ENCODE assay signal across 9 cellular contexts in genomic region chr6:11712760-11713159, GRCh38.
DNase-seq lines count a peak whose midpoint lies in the region; ATAC-seq and TF ChIP-seq lines count a peak whose summit lies in the region.
"Had no signal": no experiment of that assay in that cellular context is flagged by ENCODE, and none has a peak within 500 bp of the region (broad histone marks: within the 10 kb centered on the region; RNA-seq: fewer than 3 reads in every experiment).

No MANE protein-coding gene starts in this region.

- H3K4me1 Mint-ChIP-seq in activated CD8-positive, alpha-beta memory T cell treated with anti-CD3 and anti-CD28 coated beads, Interleukin-2, amount 10 ng/mL, durations not matched to agents 7 days and 5 days, result peaks cover 44% of the 10 kb centered on the region
- peaks cover 75% of the 10 kb centered on the region for H3K4me1 Mint-ChIP-seq in activated CD4-positive, alpha-beta memory T cell treated with anti-CD3 and anti-CD28 coated beads for 36 hours (ENCODE audit: low read depth)

- DNase-seq in activated CD8-positive, alpha-beta memory T cell treated with anti-CD3 and anti-CD28 coated beads, Interleukin-2, amount 50 U/mL, for 48 hours, result peak; percentile 68
- no peak for DNase-seq in activated CD8-positive, alpha-beta memory T cell treated with anti-CD3 and anti-CD28 coated beads, Interleukin-2, amount 10 ng/mL, durations not matched to agents 7 days and 5 days
- DNase-seq in activated CD4-positive, alpha-beta memory T cell treated with anti-CD3 and anti-CD28 coated beads for 36 hours, result peak; percentile 75
- DNase-seq in Right ventricle myocardium superior (no peak), thoracic aorta (ENCODE audit: low spot score) (no peak), medulla oblongata (ENCODE audit: extremely low spot score) (no peak)

- no peak for TF ChIP-seq CTCF in thoracic aorta (IDR thresholded peaks at IDR 0.05)

- no peaks in the 10 kb centered on the region for H3K36me3 ChIP-seq in thoracic aorta

- H3K27me3 ChIP-seq in thoracic aorta (replicated peaks; ENCODE audit: insufficient read depth), result no peaks in the 10 kb centered on the region

- no peak overlapping the region for H3K4me3 ChIP-seq in thoracic aorta

- no peaks in the 10 kb centered on the region for H3K27me3 Mint-ChIP-seq in activated CD8-positive, alpha-beta memory T cell treated with anti-CD3 and anti-CD28 coated beads, Interleukin-2, amount 10 ng/mL, durations not matched to agents 7 days and 5 days
- no peaks in the 10 kb centered on the region for H3K27me3 Mint-ChIP-seq in activated CD4-positive, alpha-beta memory T cell treated with anti-CD3 and anti-CD28 coated beads for 36 hours

- no peak overlapping the region for H3K27ac ChIP-seq in thoracic aorta

- intact Hi-C loops in activated CD4-positive, alpha-beta memory T cell treated with anti-CD3 and anti-CD28 coated beads for 36 hours (cut with micrococcal nuclease), result loop anchor here (1.0 to 10.0 kb wide), 12 partner anchors 20 to 520 kb away; partner anchors contain the start of gene NEDD9
- intact Hi-C loops in Right ventricle myocardium superior (cut with DNase I), result no loop called here

- H3K4me3 Mint-ChIP-seq in activated CD8-positive, alpha-beta memory T cell treated with anti-CD3 and anti-CD28 coated beads, Interleukin-2, amount 10 ng/mL, durations not matched to agents 7 days and 5 days, result no peak overlapping the region
- peak overlapping the region; percentile 20 for H3K4me3 Mint-ChIP-seq in activated CD4-positive, alpha-beta memory T cell treated with anti-CD3 and anti-CD28 coated beads for 36 hours
- H3K4me3 Mint-ChIP-seq: brain had no signal

- peaks cover 9 to 27% of the 10 kb centered on the region in 2 donors for H3K4me1 ChIP-seq in thoracic aorta (ENCODE audit: control insufficient read depth in 1 of 2, low read depth in 2 of 2)

- CTCF ChIA-PET in activated CD8-positive, alpha-beta memory T cell treated with anti-CD3 and anti-CD28 coated beads, Interleukin-2, amount 10 ng/mL, durations not matched to agents 7 days and 5 days (lab: Charles Lee), result interaction anchor here (1.6 kb wide), 1 partner anchor 17 kb away, joined by 5 read pairs; no protein-coding TSS in a partner anchor
- CTCF ChIA-PET in activated CD4-positive, alpha-beta memory T cell treated with anti-CD3 and anti-CD28 coated beads for 36 hours (lab: Charles Lee), result interaction anchor here (0.9 to 2.6 kb wide), 6 partner anchors 10 to 577 kb away, joined by 3 to 16 read pairs (median 5); partner anchors contain the start of gene EDN1

- ATAC-seq in activated CD8-positive, alpha-beta memory T cell treated with anti-CD3 and anti-CD28 coated beads, Interleukin-2, amount 10 ng/mL, durations not matched to agents 7 days and 5 days, result no peak
- peak; percentile 90 for ATAC-seq in Right ventricle myocardium superior (ENCODE audit: poor library complexity)
- ATAC-seq in thoracic aorta (ENCODE audit: insufficient number of reproducible peaks, low FRiP score, low read depth), result peak; percentile 42
- no peak for ATAC-seq in GM21515 (IDR thresholded peaks at IDR 0.05; ENCODE audit: unreplicated experiment)
- ATAC-seq in HG03460 (IDR thresholded peaks at IDR 0.05; ENCODE audit: unreplicated experiment), result no peak

- peaks cover 2% of the 10 kb centered on the region for H3K36me3 Mint-ChIP-seq in activated CD8-positive, alpha-beta memory T cell treated with anti-CD3 and anti-CD28 coated beads, Interleukin-2, amount 10 ng/mL, durations not matched to agents 7 days and 5 days
- peaks cover 31% of the 10 kb centered on the region for H3K36me3 Mint-ChIP-seq in activated CD4-positive, alpha-beta memory T cell treated with anti-CD3 and anti-CD28 coated beads for 36 hours
- H3K36me3 Mint-ChIP-seq: brain had no signal

- no peaks in the 10 kb centered on the region for H3K9me3 ChIP-seq in thoracic aorta

- H3K27ac Mint-ChIP-seq in activated CD8-positive, alpha-beta memory T cell treated with anti-CD3 and anti-CD28 coated beads, Interleukin-2, amount 10 ng/mL, durations not matched to agents 7 days and 5 days, result no peak overlapping the region
- peak overlapping the region; percentile 97 for H3K27ac Mint-ChIP-seq in activated CD4-positive, alpha-beta memory T cell treated with anti-CD3 and anti-CD28 coated beads for 36 hours

- H3K9me3 Mint-ChIP-seq in activated CD8-positive, alpha-beta memory T cell treated with anti-CD3 and anti-CD28 coated beads, Interleukin-2, amount 10 ng/mL, durations not matched to agents 7 days and 5 days (ENCODE audit: low read depth), result no peaks in the 10 kb centered on the region
- peaks cover 4% of the 10 kb centered on the region for H3K9me3 Mint-ChIP-seq in activated CD4-positive, alpha-beta memory T cell treated with anti-CD3 and anti-CD28 coated beads for 36 hours

- POLR2A ChIA-PET in activated CD4-positive, alpha-beta memory T cell treated with anti-CD3 and anti-CD28 coated beads for 36 hours (lab: Charles Lee), result interaction anchor here (0.8 to 6.1 kb wide), 8 partner anchors 11 to 346 kb away, joined by 3 to 75 read pairs (median 35); partner anchors contain the start of gene HIVEP1

Comparison
In these comparisons a context has a peak if more than half of its experiments do, and no peak if none do; other contexts are left out.
1. DNase-seq: peak in activated CD8-positive, alpha-beta memory T cell treated with anti-CD3 and anti-CD28 coated beads, Interleukin-2, amount 50 U/mL, for 48 hours (single experiment) and activated CD4-positive, alpha-beta memory T cell treated with anti-CD3 and anti-CD28 coated beads for 36 hours (single experiment); none in activated CD8-positive, alpha-beta memory T cell treated with anti-CD3 and anti-CD28 coated beads, Interleukin-2, amount 10 ng/mL, durations not matched to agents 7 days and 5 days (single experiment), Right ventricle myocardium superior (single experiment), thoracic aorta (single experiment) and medulla oblongata (single experiment).
2. ATAC-seq: peak in Right ventricle myocardium superior (single experiment) and thoracic aorta (single experiment); none in activated CD8-positive, alpha-beta memory T cell treated with anti-CD3 and anti-CD28 coated beads, Interleukin-2, amount 10 ng/mL, durations not matched to agents 7 days and 5 days (single experiment), GM21515 (single experiment) and HG03460 (single experiment).